8 cellular contexts compared by ENCODE assay signal in genomic region chr12:44875954-44876553, GRCh38. TPM values are rescaled to one million over a fixed set of nuclear protein-coding genes. Genes with fewer than 3 reads are reported as not detected.
A peak's percentile ranks its signal among the peaks of the same experiment; 100 is the strongest.
DNase-seq lines count a peak whose midpoint lies in the region; ATAC-seq and TF ChIP-seq lines count a peak whose summit lies in the region.

NELL2 (minus strand) TSS chr12:44876315; CDS start chr12:44875869, 446 bp downstream.

- no peaks in the 10 kb centered on the region for H3K36me3 Mint-ChIP-seq in glutamatergic neuron (ENCODE audit: unreplicated experiment)

- H3K9me3 Mint-ChIP-seq in glutamatergic neuron (ENCODE audit: unreplicated experiment) = peaks cover 6% of the 10 kb centered on the region

- in situ Hi-C loops in SK-MEL-5 (cut with HindIII; ENCODE audit: low pct_unique_long_range_greater_than_20kb, low sequenced_read_pairs) = loop anchor here (10.0 kb wide), 1 partner anchor 101 kb away; no protein-coding TSS in a partner anchor

- H3K27ac Mint-ChIP-seq in glutamatergic neuron (ENCODE audit: unreplicated experiment) = peak within 1 kb of the TSS; percentile 93

- DNase-seq in GM03348 (ENCODE audit: low spot score) (peak; percentile 83), SK-MEL-5 (ENCODE audit: low read depth, low spot score) (peak; percentile 42), glutamatergic neuron (peak; percentile 86), posterior cingulate gyrus (peak; percentile 20 to 94 (median 66))
- peak; percentile 74 for DNase-seq in activated naive CD4-positive, alpha-beta T cell treated with anti-CD3 and anti-CD28 coated beads, Interleukin-2, amount 50 U/mL, for 16 hours

- H3K27ac ChIP-seq in urinary bladder (ENCODE audit: low read depth) = no peak within 1 kb of the TSS

- peak within 1 kb of the TSS; percentile 100 for H3K4me3 Mint-ChIP-seq in glutamatergic neuron (ENCODE audit: unreplicated experiment)

- H3K4me3 ChIP-seq in urinary bladder (ENCODE audit: low read depth, low read length) = peak within 1 kb of the TSS; percentile 56

- ATAC-seq in HG03432 (IDR thresholded peaks at IDR 0.05; ENCODE audit: unreplicated experiment) = peak; percentile 77
- ATAC-seq in HG02623 (IDR thresholded peaks at IDR 0.05; ENCODE audit: unreplicated experiment) = no peak

- H3K27me3 Mint-ChIP-seq in glutamatergic neuron (ENCODE audit: unreplicated experiment) = peaks cover 3% of the 10 kb centered on the region

- no peak for TF ChIP-seq CTCF in glutamatergic neuron (IDR thresholded peaks at IDR 0.05; ENCODE audit: partially characterized antibody, unreplicated experiment)

- intact Hi-C loops in posterior cingulate gyrus (cut with DNase I) = loop anchor here (5.0 kb wide), 1 partner anchor 859 kb away; no protein-coding TSS in a partner anchor

- under 1% methylated on average over 54 of the region's 54 CpGs for WGBS in urinary bladder

- H3K4me1 ChIP-seq in urinary bladder (ENCODE audit: insufficient read depth) = no peaks in the 10 kb centered on the region

- no peaks in the 10 kb centered on the region for H3K36me3 ChIP-seq in urinary bladder (ENCODE audit: insufficient read depth)

- peaks cover 14% of the 10 kb centered on the region for H3K4me1 Mint-ChIP-seq in glutamatergic neuron (ENCODE audit: low read depth, unreplicated experiment)

RNA-seq across cellular contexts. Expression of gene NELL2, which starts in this region (rescaled TPM):
- 0.21 and 0.45 TPM in 2 replicates for total RNA-seq in SK-MEL-5 (2014; rRNA removed; shearing (Covaris generic))
- polyA plus RNA-seq in SK-MEL-5 (2015; cell fraction: cytosol; rRNA removed) = 0.28 and 1.7 TPM in 2 replicates
- not detected in 2 replicates for polyA plus RNA-seq in SK-MEL-5 (2015; cell fraction: nucleus; rRNA removed)
- 140 TPM for total RNA-seq in glutamatergic neuron (ENCODE audit: unreplicated experiment)
- 28.1 TPM for total RNA-seq in urinary bladder
- 21.7 TPM for polyA plus RNA-seq in urinary bladder

Comparison
In these comparisons a context has a peak if more than half of its experiments do, and no peak if none do; other contexts are left out.
1. RNA of gene NELL2 (total RNA-seq): 140 TPM in glutamatergic neuron (single experiment) and 28.1 TPM in urinary bladder (single experiment); 0.21 to 0.45 TPM in SK-MEL-5; every median in the first group is over 10 times any median in the second.
2. Peak in every context shown above with its lines, with median percentiles within 50 percentile points of each other: DNase-seq.